1 cellular context compared by ENCODE assay signal in the genomic region with DNA sequence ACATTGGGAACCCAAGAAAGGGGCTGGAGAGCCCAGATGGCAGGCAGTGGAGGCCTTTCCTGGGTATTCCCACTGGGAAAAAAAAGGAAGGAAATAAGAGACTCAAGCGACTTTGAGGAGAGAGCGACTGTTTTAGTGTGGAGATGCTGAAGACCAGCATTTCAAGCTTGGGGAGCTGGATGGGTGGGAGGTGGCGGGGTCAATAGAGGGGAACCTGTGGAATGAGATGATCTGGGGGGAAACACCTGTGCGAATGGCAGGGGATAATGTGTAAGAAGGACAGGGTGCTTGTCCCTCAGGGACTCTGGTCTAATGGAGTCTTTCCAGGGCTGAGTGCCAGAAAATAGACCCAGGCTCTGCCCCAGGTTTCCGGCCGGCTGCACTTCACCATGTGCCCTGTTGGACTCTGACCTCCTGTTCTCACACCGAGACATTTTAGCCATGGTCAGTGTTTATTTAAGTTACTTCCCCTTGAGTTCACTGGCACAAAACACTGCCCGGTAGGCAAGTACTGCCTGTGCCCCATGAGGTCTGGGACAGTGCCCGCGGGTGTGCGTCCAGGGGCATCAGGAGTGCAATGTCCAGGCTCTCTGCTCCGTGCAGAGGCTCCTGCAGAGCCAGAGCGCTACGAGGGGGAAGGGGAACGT.
A peak's percentile ranks its signal among the peaks of the same experiment; 100 is the strongest.
TF ChIP-seq lines count a peak whose summit lies in the region.

No MANE protein-coding gene starts in this region.

TF ChIP-seq in HepG2, 621 proteins besides CTCF, POLR2A, EP300 and RAD21 (continued from another document and continues in another):
- TF ChIP-seq, protein P1, sequence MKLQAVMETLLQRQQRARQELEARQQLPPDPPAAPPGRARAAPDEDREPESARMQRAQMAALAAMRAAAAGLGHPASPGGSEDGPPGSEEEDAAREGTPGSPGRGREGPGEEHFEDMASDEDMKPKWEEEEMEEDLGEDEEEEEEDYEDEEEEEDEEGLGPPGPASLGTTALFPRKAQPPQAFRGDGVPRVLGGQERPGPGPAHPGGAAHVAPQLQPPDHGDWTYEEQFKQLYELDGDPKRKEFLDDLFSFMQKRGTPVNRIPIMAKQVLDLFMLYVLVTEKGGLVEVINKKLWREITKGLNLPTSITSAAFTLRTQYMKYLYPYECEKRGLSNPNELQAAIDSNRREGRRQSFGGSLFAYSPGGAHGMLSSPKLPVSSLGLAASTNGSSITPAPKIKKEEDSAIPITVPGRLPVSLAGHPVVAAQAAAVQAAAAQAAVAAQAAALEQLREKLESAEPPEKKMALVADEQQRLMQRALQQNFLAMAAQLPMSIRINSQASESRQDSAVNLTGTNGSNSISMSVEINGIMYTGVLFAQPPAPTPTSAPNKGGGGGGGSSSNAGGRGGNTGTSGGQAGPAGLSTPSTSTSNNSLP (IDR thresholded peaks at IDR 0.05; ENCODE audit: low read depth, low read length): no peak
- TF ChIP-seq SIX1 (CRISPR knock-in tag; IDR thresholded peaks at IDR 0.05; ENCODE audit: borderline replicate concordance): no peak
- TF ChIP-seq, protein P2, sequence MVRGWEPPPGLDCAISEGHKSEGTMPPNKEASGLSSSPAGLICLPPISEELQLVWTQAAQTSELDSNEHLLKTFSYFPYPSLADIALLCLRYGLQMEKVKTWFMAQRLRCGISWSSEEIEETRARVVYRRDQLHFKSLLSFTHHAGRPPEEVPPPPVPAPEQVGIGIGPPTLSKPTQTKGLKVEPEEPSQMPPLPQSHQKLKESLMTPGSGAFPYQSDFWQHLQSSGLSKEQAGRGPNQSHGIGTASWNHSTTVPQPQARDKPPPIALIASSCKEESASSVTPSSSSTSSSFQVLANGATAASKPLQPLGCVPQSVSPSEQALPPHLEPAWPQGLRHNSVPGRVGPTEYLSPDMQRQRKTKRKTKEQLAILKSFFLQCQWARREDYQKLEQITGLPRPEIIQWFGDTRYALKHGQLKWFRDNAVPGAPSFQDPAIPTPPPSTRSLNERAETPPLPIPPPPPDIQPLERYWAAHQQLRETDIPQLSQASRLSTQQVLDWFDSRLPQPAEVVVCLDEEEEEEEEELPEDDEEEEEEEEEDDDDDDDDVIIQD (CRISPR knock-in tag; IDR thresholded peaks at IDR 0.05; ENCODE audit: low read depth): peak; percentile 79; the same call in 1 of the 2 replicates
- TF ChIP-seq DNMT3B (CRISPR knock-in tag; conservative IDR thresholded peaks at IDR 0.05): no peak
- peak; percentile 94 for TF ChIP-seq ZNF644 (CRISPR knock-in tag; IDR thresholded peaks at IDR 0.05; ENCODE audit: low read depth)
- no peak for TF ChIP-seq ZNF337 (CRISPR knock-in tag; IDR thresholded peaks at IDR 0.05; ENCODE audit: borderline replicate concordance, low read depth)
- TF ChIP-seq, protein P3, sequence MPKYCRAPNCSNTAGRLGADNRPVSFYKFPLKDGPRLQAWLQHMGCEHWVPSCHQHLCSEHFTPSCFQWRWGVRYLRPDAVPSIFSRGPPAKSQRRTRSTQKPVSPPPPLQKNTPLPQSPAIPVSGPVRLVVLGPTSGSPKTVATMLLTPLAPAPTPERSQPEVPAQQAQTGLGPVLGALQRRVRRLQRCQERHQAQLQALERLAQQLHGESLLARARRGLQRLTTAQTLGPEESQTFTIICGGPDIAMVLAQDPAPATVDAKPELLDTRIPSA (CRISPR knock-in tag; IDR thresholded peaks at IDR 0.05; ENCODE audit: borderline replicate concordance): no peak
- peak; percentile 74; the same call in 1 of the 2 replicates for TF ChIP-seq ZNF543 (CRISPR knock-in tag; IDR thresholded peaks at IDR 0.05)
- TF ChIP-seq SETDB1 (CRISPR knock-in tag; IDR thresholded peaks at IDR 0.05; ENCODE audit: borderline replicate concordance): no peak
- TF ChIP-seq, protein P4, sequence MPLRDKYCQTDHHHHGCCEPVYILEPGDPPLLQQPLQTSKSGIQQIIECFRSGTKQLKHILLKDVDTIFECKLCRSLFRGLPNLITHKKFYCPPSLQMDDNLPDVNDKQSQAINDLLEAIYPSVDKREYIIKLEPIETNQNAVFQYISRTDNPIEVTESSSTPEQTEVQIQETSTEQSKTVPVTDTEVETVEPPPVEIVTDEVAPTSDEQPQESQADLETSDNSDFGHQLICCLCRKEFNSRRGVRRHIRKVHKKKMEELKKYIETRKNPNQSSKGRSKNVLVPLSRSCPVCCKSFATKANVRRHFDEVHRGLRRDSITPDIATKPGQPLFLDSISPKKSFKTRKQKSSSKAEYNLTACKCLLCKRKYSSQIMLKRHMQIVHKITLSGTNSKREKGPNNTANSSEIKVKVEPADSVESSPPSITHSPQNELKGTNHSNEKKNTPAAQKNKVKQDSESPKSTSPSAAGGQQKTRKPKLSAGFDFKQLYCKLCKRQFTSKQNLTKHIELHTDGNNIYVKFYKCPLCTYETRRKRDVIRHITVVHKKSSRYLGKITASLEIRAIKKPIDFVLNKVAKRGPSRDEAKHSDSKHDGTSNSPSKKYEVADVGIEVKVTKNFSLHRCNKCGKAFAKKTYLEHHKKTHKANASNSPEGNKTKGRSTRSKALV (CRISPR knock-in tag; IDR thresholded peaks at IDR 0.05): peak; percentile 84; the same call in 1 of the 2 replicates
- TF ChIP-seq NRL (CRISPR knock-in tag; IDR thresholded peaks at IDR 0.05; ENCODE audit: borderline replicate concordance): peak; percentile 88
- TF ChIP-seq, protein P5, sequence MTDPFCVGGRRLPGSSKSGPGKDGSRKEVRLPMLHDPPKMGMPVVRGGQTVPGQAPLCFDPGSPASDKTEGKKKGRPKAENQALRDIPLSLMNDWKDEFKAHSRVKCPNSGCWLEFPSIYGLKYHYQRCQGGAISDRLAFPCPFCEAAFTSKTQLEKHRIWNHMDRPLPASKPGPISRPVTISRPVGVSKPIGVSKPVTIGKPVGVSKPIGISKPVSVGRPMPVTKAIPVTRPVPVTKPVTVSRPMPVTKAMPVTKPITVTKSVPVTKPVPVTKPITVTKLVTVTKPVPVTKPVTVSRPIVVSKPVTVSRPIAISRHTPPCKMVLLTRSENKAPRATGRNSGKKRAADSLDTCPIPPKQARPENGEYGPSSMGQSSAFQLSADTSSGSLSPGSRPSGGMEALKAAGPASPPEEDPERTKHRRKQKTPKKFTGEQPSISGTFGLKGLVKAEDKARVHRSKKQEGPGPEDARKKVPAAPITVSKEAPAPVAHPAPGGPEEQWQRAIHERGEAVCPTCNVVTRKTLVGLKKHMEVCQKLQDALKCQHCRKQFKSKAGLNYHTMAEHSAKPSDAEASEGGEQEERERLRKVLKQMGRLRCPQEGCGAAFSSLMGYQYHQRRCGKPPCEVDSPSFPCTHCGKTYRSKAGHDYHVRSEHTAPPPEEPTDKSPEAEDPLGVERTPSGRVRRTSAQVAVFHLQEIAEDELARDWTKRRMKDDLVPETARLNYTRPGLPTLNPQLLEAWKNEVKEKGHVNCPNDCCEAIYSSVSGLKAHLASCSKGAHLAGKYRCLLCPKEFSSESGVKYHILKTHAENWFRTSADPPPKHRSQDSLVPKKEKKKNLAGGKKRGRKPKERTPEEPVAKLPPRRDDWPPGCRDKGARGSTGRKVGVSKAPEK (CRISPR knock-in tag; IDR thresholded peaks at IDR 0.05; ENCODE audit: borderline replicate concordance): no peak; the same call in 1 of the 2 replicates
- TF ChIP-seq ZNF296 (CRISPR knock-in tag; conservative IDR thresholded peaks at IDR 0.05): no peak
- no peak for TF ChIP-seq AGO1 (IDR thresholded peaks at IDR 0.05; ENCODE audit: low read depth, low read length, poor library complexity, severe bottlenecking)
- peak; percentile 93; the same call in 1 of the 2 replicates for TF ChIP-seq ZNF614 (CRISPR knock-in tag; IDR thresholded peaks at IDR 0.05; ENCODE audit: borderline replicate concordance)
- TF ChIP-seq POLR2AphosphoS2 (IDR thresholded peaks at IDR 0.05; ENCODE audit: low read depth, low read length): no peak
- peak; percentile 31 for TF ChIP-seq ASH2L (IDR thresholded peaks at IDR 0.05; ENCODE audit: insufficient read length, low read depth, low read length)
- TF ChIP-seq NFIC (IDR thresholded peaks at IDR 0.05; ENCODE audit: low read length): no peak
- no peak for TF ChIP-seq ZNF451 (CRISPR knock-in tag; IDR thresholded peaks at IDR 0.05)
- TF ChIP-seq, protein P6, sequence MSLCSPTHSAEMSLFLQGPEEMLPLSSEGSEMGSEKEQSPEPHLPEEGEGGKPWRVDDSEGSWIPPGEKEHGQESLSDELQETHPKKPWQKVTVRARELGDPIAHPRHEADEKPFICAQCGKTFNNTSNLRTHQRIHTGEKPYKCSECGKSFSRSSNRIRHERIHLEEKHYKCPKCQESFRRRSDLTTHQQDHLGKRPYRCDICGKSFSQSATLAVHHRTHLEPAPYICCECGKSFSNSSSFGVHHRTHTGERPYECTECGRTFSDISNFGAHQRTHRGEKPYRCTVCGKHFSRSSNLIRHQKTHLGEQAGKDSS (CRISPR knock-in tag; IDR thresholded peaks at IDR 0.05; ENCODE audit: borderline replicate concordance, low read depth): 0 out of 2 replicates have a peak, but pooled peaks have one; percentile 66
- TF ChIP-seq FOXO1 (CRISPR knock-in tag; IDR thresholded peaks at IDR 0.05): peak; percentile 37; the same call in 1 of the 2 replicates
- TF ChIP-seq MAZ (IDR thresholded peaks at IDR 0.05; ENCODE audit: borderline replicate concordance, low read depth, low read length): no peak
- TF ChIP-seq MAZ (CRISPR knock-in tag; IDR thresholded peaks at IDR 0.05; ENCODE audit: low read depth): 0 out of 2 replicates have a peak, but pooled peaks have one; percentile 26
- TF ChIP-seq ZNF569 (CRISPR knock-in tag; IDR thresholded peaks at IDR 0.05; ENCODE audit: borderline replicate concordance): no peak
- TF ChIP-seq SMARCC2 (IDR thresholded peaks at IDR 0.05): no peak
- no peak for TF ChIP-seq ZNF446 (CRISPR knock-in tag; IDR thresholded peaks at IDR 0.05)
- TF ChIP-seq ZNF761 (CRISPR knock-in tag; conservative IDR thresholded peaks at IDR 0.05): no peak; the same call in 1 of the 2 replicates
- TF ChIP-seq, protein P7, sequence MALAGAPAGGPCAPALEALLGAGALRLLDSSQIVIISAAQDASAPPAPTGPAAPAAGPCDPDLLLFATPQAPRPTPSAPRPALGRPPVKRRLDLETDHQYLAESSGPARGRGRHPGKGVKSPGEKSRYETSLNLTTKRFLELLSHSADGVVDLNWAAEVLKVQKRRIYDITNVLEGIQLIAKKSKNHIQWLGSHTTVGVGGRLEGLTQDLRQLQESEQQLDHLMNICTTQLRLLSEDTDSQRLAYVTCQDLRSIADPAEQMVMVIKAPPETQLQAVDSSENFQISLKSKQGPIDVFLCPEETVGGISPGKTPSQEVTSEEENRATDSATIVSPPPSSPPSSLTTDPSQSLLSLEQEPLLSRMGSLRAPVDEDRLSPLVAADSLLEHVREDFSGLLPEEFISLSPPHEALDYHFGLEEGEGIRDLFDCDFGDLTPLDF (CRISPR knock-in tag; IDR thresholded peaks at IDR 0.05): no peak
- TF ChIP-seq ZNF7 (CRISPR knock-in tag; IDR thresholded peaks at IDR 0.05): no peak
- TF ChIP-seq ZNF550 (CRISPR knock-in tag; IDR thresholded peaks at IDR 0.05; ENCODE audit: borderline replicate concordance): no peak
- TF ChIP-seq ZNF790 (CRISPR knock-in tag; IDR thresholded peaks at IDR 0.05; ENCODE audit: borderline replicate concordance): no peak
- TF ChIP-seq, protein P8, sequence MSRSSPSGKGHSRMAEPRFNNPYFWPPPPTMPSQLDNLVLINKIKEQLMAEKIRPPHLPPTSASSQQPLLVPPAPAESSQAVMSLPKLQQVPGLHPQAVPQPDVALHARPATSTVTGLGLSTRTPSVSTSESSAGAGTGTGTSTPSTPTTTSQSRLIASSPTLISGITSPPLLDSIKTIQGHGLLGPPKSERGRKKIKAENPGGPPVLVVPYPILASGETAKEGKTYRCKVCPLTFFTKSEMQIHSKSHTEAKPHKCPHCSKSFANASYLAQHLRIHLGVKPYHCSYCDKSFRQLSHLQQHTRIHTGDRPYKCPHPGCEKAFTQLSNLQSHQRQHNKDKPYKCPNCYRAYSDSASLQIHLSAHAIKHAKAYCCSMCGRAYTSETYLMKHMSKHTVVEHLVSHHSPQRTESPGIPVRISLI (CRISPR knock-in tag; IDR thresholded peaks at IDR 0.05; ENCODE audit: borderline replicate concordance): no peak; the same call in 1 of the 2 replicates
- TF ChIP-seq ATRX (CRISPR knock-in tag; IDR thresholded peaks at IDR 0.05; ENCODE audit: borderline replicate concordance): no peak
- TF ChIP-seq KDM3A (CRISPR knock-in tag; IDR thresholded peaks at IDR 0.05; ENCODE audit: low read depth): peak; percentile 42; the same call in 1 of the 2 replicates
- no peak for TF ChIP-seq HNRNPK (IDR thresholded peaks at IDR 0.05; ENCODE audit: low read depth, low read length, poor library complexity, severe bottlenecking)
- TF ChIP-seq KAT7 (CRISPR knock-in tag; IDR thresholded peaks at IDR 0.05; ENCODE audit: borderline replicate concordance): no peak
- TF ChIP-seq ZNF564 (CRISPR knock-in tag; IDR thresholded peaks at IDR 0.05): 0 out of 2 replicates have a peak, but pooled peaks have one; percentile 53
- no peak for TF ChIP-seq ZNF530 (CRISPR knock-in tag; IDR thresholded peaks at IDR 0.05; ENCODE audit: low read depth)
- no peak for TF ChIP-seq PCBP1 (IDR thresholded peaks at IDR 0.05; ENCODE audit: borderline replicate concordance, low read depth, low read length)
- TF ChIP-seq PHF5A (CRISPR knock-in tag; IDR thresholded peaks at IDR 0.05; ENCODE audit: low read depth, unreplicated experiment): peak; percentile 42
- TF ChIP-seq PPARG (CRISPR knock-in tag; conservative IDR thresholded peaks at IDR 0.05): 0 out of 2 replicates have a peak, but pooled peaks have one; percentile 17
- TF ChIP-seq YEATS2 (CRISPR knock-in tag; IDR thresholded peaks at IDR 0.05; ENCODE audit: borderline replicate concordance): no peak
- TF ChIP-seq, protein P9, sequence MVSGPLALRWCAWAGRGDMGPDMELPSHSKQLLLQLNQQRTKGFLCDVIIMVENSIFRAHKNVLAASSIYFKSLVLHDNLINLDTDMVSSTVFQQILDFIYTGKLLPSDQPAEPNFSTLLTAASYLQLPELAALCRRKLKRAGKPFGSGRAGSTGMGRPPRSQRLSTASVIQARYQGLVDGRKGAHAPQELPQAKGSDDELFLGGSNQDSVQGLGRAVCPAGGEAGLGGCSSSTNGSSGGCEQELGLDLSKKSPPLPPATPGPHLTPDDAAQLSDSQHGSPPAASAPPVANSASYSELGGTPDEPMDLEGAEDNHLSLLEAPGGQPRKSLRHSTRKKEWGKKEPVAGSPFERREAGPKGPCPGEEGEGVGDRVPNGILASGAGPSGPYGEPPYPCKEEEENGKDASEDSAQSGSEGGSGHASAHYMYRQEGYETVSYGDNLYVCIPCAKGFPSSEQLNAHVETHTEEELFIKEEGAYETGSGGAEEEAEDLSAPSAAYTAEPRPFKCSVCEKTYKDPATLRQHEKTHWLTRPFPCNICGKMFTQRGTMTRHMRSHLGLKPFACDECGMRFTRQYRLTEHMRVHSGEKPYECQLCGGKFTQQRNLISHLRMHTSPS (CRISPR knock-in tag; IDR thresholded peaks at IDR 0.05; ENCODE audit: low read depth): peak; percentile 99
- no peak for TF ChIP-seq PHF20 (CRISPR knock-in tag; IDR thresholded peaks at IDR 0.05)
